In the genomic region with DNA sequence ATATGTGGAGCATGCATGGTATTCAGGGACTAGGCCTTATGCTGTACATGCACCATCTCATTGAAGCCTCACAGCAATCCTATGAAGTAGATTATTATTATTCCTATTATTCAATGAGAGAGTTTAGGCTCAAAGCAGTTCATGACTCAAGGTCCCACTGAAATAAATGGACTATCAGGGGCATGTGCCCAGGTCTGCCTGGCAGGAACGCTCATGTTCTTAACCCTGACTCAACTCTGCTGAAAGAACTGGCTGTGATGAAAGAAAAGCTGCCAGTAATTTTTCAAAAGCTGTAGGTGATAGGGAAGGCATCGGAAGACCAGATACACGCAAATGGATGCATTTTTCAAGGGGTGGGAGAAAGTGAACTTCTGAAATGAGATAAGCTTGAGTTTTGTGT, we compare ENCODE assay signal across 29 cellular contexts.
"Had no signal": no experiment of that assay in that cellular context is flagged by ENCODE, and none has a peak within 500 bp of the region (broad histone marks: within the 10 kb centered on the region; RNA-seq: fewer than 3 reads in every experiment).

No MANE protein-coding gene starts in this region.

- H3K27ac Mint-ChIP-seq: activated CD4-positive, alpha-beta memory T cell treated with anti-CD3 and anti-CD28 coated beads for 36 hours; activated CD4-positive, alpha-beta T cell treated with anti-CD3 and anti-CD28 coated beads for 36 hours; activated CD4-positive, alpha-beta T cell treated with anti-CD3 and anti-CD28 coated beads, Interleukin-2, amount 10 ng/mL, durations not matched to agents 24 days and 14 days; activated CD8-positive, alpha-beta memory T cell treated with anti-CD3 and anti-CD28 coated beads, Interleukin-2, amount 10 ng/mL, durations not matched to agents 7 days and 5 days; activated CD8-positive, alpha-beta T cell treated with anti-CD3 and anti-CD28 coated beads, Interleukin-2, amount 10 ng/mL, durations not matched to agents 7 days and 5 days; activated naive CD4-positive, alpha-beta T cell treated with anti-CD3 and anti-CD28 coated beads, Interleukin-2, amount 10 ng/mL, durations not matched to agents 7 days and 5 days; activated naive CD8-positive, alpha-beta T cell; activated T-helper 1 cell treated with anti-CD3 and anti-CD28 coated beads, Interleukin-12 subunit alpha, Interleukin-12 subunit beta, Interleukin-2, Interleukin-4 antibody, amounts not matched to agents 30 ng/mL and 10 ng/mL and 1 ng/mL, durations not matched to agents 14 hours and 24 hours and 36 hours; T-helper 17 cell; T-helper 2 cell treated with Interferon-gamma antibody and Interleukin-4, amounts not matched to agents 5 μg/mL and 100 μg/mL, for 36 hours had no signal

- DNase-seq: activated CD4-positive, alpha-beta memory T cell treated with anti-CD3 and anti-CD28 coated beads for 36 hours; activated CD4-positive, alpha-beta T cell treated with anti-CD3 and anti-CD28 coated beads for 36 hours; activated CD4-positive, alpha-beta T cell treated with anti-CD3 and anti-CD28 coated beads, Interleukin-2, amount 10 ng/mL, durations not matched to agents 24 days and 14 days; activated CD4-positive, CD25-positive, alpha-beta regulatory T cell; activated CD4-positive, CD25-positive, alpha-beta regulatory T cell treated with anti-CD3 and anti-CD28 coated beads, Interleukin-2, amount 50 U/mL, for 72 hours; activated CD8-positive, alpha-beta memory T cell treated with anti-CD3 and anti-CD28 coated beads, Interleukin-2, amount 10 ng/mL, durations not matched to agents 7 days and 5 days; activated CD8-positive, alpha-beta memory T cell treated with anti-CD3 and anti-CD28 coated beads, Interleukin-2, amount 50 U/mL, for 4 hours; activated CD8-positive, alpha-beta T cell treated with anti-CD3 and anti-CD28 coated beads, Interleukin-2, amount 10 ng/mL, durations not matched to agents 7 days and 5 days; activated gamma-delta T cell; activated naive CD4-positive, alpha-beta T cell; activated naive CD4-positive, alpha-beta T cell treated with anti-CD3 and anti-CD28 coated beads, Interleukin-2, amount 10 ng/mL, durations not matched to agents 7 days and 5 days; activated T-cell treated with anti-CD3 and anti-CD28 coated beads, Interleukin-2, amount 50 U/mL, for 1 hour; activated T-cell treated with anti-CD3 and anti-CD28 coated beads, Interleukin-2, amount 50 U/mL, for 48 hours; amniotic stem cell; central memory CD4-positive, alpha-beta T cell; cortex of kidney; dermis blood vessel endothelial cell; effector CD8-positive, alpha-beta T cell; foreskin melanocyte; T-helper 1 cell; T-helper 17 cell; T1000 had no signal

- H3K27me3 ChIP-seq: breast epithelium, cardiac muscle cell, esophagus muscularis mucosa had no signal

- H3K36me3 ChIP-seq: breast epithelium, cardiac muscle cell, esophagus muscularis mucosa had no signal

- H3K4me1 ChIP-seq: breast epithelium, esophagus muscularis mucosa had no signal

- H3K4me3 Mint-ChIP-seq: activated CD4-positive, alpha-beta memory T cell treated with anti-CD3 and anti-CD28 coated beads for 36 hours; activated CD4-positive, alpha-beta T cell treated with anti-CD3 and anti-CD28 coated beads for 36 hours; activated CD4-positive, alpha-beta T cell treated with anti-CD3 and anti-CD28 coated beads, Interleukin-2, amount 10 ng/mL, durations not matched to agents 24 days and 14 days; activated CD8-positive, alpha-beta memory T cell treated with anti-CD3 and anti-CD28 coated beads, Interleukin-2, amount 10 ng/mL, durations not matched to agents 7 days and 5 days; activated CD8-positive, alpha-beta T cell treated with anti-CD3 and anti-CD28 coated beads, Interleukin-2, amount 10 ng/mL, durations not matched to agents 7 days and 5 days; activated naive CD4-positive, alpha-beta T cell treated with anti-CD3 and anti-CD28 coated beads, Interleukin-2, amount 10 ng/mL, durations not matched to agents 7 days and 5 days; activated naive CD8-positive, alpha-beta T cell; activated T-helper 1 cell treated with anti-CD3 and anti-CD28 coated beads, Interleukin-12 subunit alpha, Interleukin-12 subunit beta, Interleukin-2, Interleukin-4 antibody, amounts not matched to agents 30 ng/mL and 10 ng/mL and 1 ng/mL, durations not matched to agents 14 hours and 24 hours and 36 hours; brain; T-helper 17 cell; T-helper 2 cell treated with Interferon-gamma antibody and Interleukin-4, amounts not matched to agents 5 μg/mL and 100 μg/mL, for 36 hours had no signal

- H3K4me3 ChIP-seq: breast epithelium, cardiac muscle cell, esophagus muscularis mucosa had no signal

- H3K27ac ChIP-seq: breast epithelium, cardiac muscle cell, esophagus muscularis mucosa had no signal

- H3K9me3 Mint-ChIP-seq: activated CD4-positive, alpha-beta memory T cell treated with anti-CD3 and anti-CD28 coated beads for 36 hours; activated CD4-positive, alpha-beta T cell treated with anti-CD3 and anti-CD28 coated beads, Interleukin-2, amount 10 ng/mL, durations not matched to agents 24 days and 14 days; activated naive CD4-positive, alpha-beta T cell treated with anti-CD3 and anti-CD28 coated beads, Interleukin-2, amount 10 ng/mL, durations not matched to agents 7 days and 5 days; activated T-helper 1 cell treated with anti-CD3 and anti-CD28 coated beads, Interleukin-12 subunit alpha, Interleukin-12 subunit beta, Interleukin-2, Interleukin-4 antibody, amounts not matched to agents 30 ng/mL and 10 ng/mL and 1 ng/mL, durations not matched to agents 14 hours and 24 hours and 36 hours; T-helper 2 cell treated with Interferon-gamma antibody and Interleukin-4, amounts not matched to agents 5 μg/mL and 100 μg/mL, for 36 hours had no signal

- H3K36me3 Mint-ChIP-seq: activated CD8-positive, alpha-beta memory T cell treated with anti-CD3 and anti-CD28 coated beads, Interleukin-2, amount 10 ng/mL, durations not matched to agents 7 days and 5 days; activated naive CD4-positive, alpha-beta T cell treated with anti-CD3 and anti-CD28 coated beads, Interleukin-2, amount 10 ng/mL, durations not matched to agents 7 days and 5 days; activated naive CD8-positive, alpha-beta T cell; brain had no signal

- ATAC-seq: activated CD4-positive, alpha-beta T cell treated with anti-CD3 and anti-CD28 coated beads for 36 hours; activated CD8-positive, alpha-beta memory T cell treated with anti-CD3 and anti-CD28 coated beads, Interleukin-2, amount 10 ng/mL, durations not matched to agents 7 days and 5 days; activated CD8-positive, alpha-beta T cell treated with anti-CD3 and anti-CD28 coated beads, Interleukin-2, amount 10 ng/mL, durations not matched to agents 7 days and 5 days; T-helper 17 cell had no signal

- H3K9me3 ChIP-seq: breast epithelium, esophagus muscularis mucosa had no signal

- H3K27me3 Mint-ChIP-seq: activated CD4-positive, alpha-beta memory T cell treated with anti-CD3 and anti-CD28 coated beads for 36 hours; activated CD4-positive, alpha-beta T cell treated with anti-CD3 and anti-CD28 coated beads for 36 hours; activated CD8-positive, alpha-beta memory T cell treated with anti-CD3 and anti-CD28 coated beads, Interleukin-2, amount 10 ng/mL, durations not matched to agents 7 days and 5 days; activated naive CD8-positive, alpha-beta T cell; T-helper 17 cell had no signal

- H3K4me1 Mint-ChIP-seq: activated CD4-positive, alpha-beta T cell treated with anti-CD3 and anti-CD28 coated beads, Interleukin-2, amount 10 ng/mL, durations not matched to agents 24 days and 14 days; activated CD8-positive, alpha-beta memory T cell treated with anti-CD3 and anti-CD28 coated beads, Interleukin-2, amount 10 ng/mL, durations not matched to agents 7 days and 5 days; T-helper 17 cell had no signal
